In the genomic region with DNA sequence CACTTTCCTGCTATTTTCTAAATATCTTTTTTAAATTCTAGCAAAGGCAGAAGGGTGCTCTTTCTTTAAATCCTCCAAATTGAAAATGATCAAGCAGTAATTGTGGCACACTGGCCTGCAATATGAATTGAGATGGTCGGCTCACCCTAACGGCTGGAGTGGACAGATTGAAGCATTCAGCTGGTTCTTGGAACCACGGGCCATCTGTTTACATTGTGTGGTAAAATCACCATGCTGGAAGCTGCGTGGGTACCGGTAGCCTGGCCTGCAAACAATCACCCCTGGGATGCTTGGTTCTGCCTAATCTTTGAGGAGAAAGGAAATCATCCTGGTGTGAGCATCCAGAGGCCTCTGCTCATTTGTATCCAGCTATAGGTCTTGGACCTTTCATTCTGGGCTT, we compare ENCODE assay signal across 18 cellular contexts.
"Had no signal": no experiment of that assay in that cellular context is flagged by ENCODE, and none has a peak within 500 bp of the region (broad histone marks: within the 10 kb centered on the region; RNA-seq: fewer than 3 reads in every experiment).

No MANE protein-coding gene starts in this region.

- H3K36me3 Mint-ChIP-seq: activated CD4-positive, alpha-beta memory T cell treated with anti-CD3 and anti-CD28 coated beads for 36 hours; activated naive CD8-positive, alpha-beta T cell had no signal

- ATAC-seq: activated CD4-positive, alpha-beta T cell treated with anti-CD3 and anti-CD28 coated beads for 36 hours; psoas muscle; WTC11 had no signal

- H3K27me3 ChIP-seq: esophagus squamous epithelium, ovary, sigmoid colon, spleen, thyroid gland had no signal

- H3K4me3 ChIP-seq: esophagus squamous epithelium, ovary, psoas muscle, sigmoid colon, spleen, thyroid gland had no signal

- H3K4me1 ChIP-seq: psoas muscle had no signal

- H3K9me3 ChIP-seq: esophagus squamous epithelium, ovary, psoas muscle, sigmoid colon, thyroid gland had no signal

- H3K27ac ChIP-seq: esophagus squamous epithelium, ovary, psoas muscle, sigmoid colon, spleen, thyroid gland had no signal

- H3K36me3 ChIP-seq: esophagus squamous epithelium, ovary, sigmoid colon, spleen, thyroid gland had no signal

- H3K27me3 Mint-ChIP-seq: activated CD4-positive, alpha-beta memory T cell treated with anti-CD3 and anti-CD28 coated beads for 36 hours; activated naive CD8-positive, alpha-beta T cell; dendritic cell treated with granulocyte-macrophage colony-stimulating factor and Interleukin-4, amounts not matched to agents 40 ng/mL and 50 ng/mL, for 4 days; memory B cell; naive B cell had no signal

- H3K27ac Mint-ChIP-seq: activated CD4-positive, alpha-beta memory T cell treated with anti-CD3 and anti-CD28 coated beads for 36 hours; activated CD4-positive, alpha-beta T cell treated with anti-CD3 and anti-CD28 coated beads for 36 hours; activated naive CD8-positive, alpha-beta T cell; activated T-helper 1 cell treated with anti-CD3 and anti-CD28 coated beads, Interleukin-12 subunit alpha, Interleukin-12 subunit beta, Interleukin-2, Interleukin-4 antibody, amounts not matched to agents 30 ng/mL and 10 ng/mL and 1 ng/mL, durations not matched to agents 14 hours and 24 hours and 36 hours; dendritic cell treated with granulocyte-macrophage colony-stimulating factor and Interleukin-4, amounts not matched to agents 40 ng/mL and 50 ng/mL, for 4 days; memory B cell; WTC11 had no signal

- DNase-seq: activated CD4-positive, alpha-beta memory T cell treated with anti-CD3 and anti-CD28 coated beads for 36 hours; activated CD4-positive, alpha-beta T cell treated with anti-CD3 and anti-CD28 coated beads for 36 hours; activated gamma-delta T cell treated with Interleukin-2 at 50 U/mL for 16 hours; activated T-cell treated with anti-CD3 and anti-CD28 coated beads for 4 hours; effector CD8-positive, alpha-beta T cell; esophagus squamous epithelium; naive B cell; ovary; psoas muscle; sigmoid colon; spleen; stimulated activated naive CD4-positive, alpha-beta T cell treated with Interleukin-2 at 50 U/mL for 16 hours; thyroid gland had no signal

- H3K4me3 Mint-ChIP-seq: activated CD4-positive, alpha-beta memory T cell treated with anti-CD3 and anti-CD28 coated beads for 36 hours; activated CD4-positive, alpha-beta T cell treated with anti-CD3 and anti-CD28 coated beads for 36 hours; activated naive CD8-positive, alpha-beta T cell; activated T-helper 1 cell treated with anti-CD3 and anti-CD28 coated beads, Interleukin-12 subunit alpha, Interleukin-12 subunit beta, Interleukin-2, Interleukin-4 antibody, amounts not matched to agents 30 ng/mL and 10 ng/mL and 1 ng/mL, durations not matched to agents 14 hours and 24 hours and 36 hours; dendritic cell treated with granulocyte-macrophage colony-stimulating factor and Interleukin-4, amounts not matched to agents 40 ng/mL and 50 ng/mL, for 4 days; memory B cell; naive B cell; WTC11 had no signal
